Comparison of ENCODE assay signal across 24 cellular contexts in the genomic region with DNA sequence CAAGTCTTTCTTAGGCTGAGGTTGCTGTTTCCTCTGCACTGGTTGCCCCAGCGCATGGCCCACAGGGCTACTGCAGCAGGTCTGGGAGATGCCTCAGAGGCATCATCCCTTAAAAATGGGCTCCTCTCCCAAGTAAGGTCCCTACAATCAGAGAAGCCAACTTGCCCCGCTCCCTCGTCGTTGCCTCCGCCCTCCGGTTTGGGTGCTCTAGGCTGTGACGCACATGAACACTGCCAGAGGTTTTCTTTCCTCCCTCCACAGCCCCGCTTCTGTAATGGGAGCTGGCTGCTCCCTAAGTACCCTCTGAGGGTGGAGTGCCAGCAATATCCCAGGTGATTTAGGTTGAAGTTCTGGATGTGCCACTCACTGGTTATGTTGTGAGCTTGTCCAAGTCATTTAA.
"Had no signal": no experiment of that assay in that cellular context is flagged by ENCODE, and none has a peak within 500 bp of the region (broad histone marks: within the 10 kb centered on the region; RNA-seq: fewer than 3 reads in every experiment).

No MANE protein-coding gene starts in this region.

- H3K4me1 ChIP-seq: parathyroid adenoma, psoas muscle, right lobe of liver, thyroid gland had no signal

- ATAC-seq: natural killer cell; psoas muscle; stimulated activated naive B cell treated with anti-CD40 and anti-IgM and Interleukin-4, amounts not matched to agents 10 μg/mL and 1 μg/mL and 100 μg/mL, for 72 hours; stimulated activated naive CD8-positive, alpha-beta T cell treated with anti-CD3 and anti-CD28 coated beads, Interleukin-15, Interleukin-2, amounts not matched to agents 100 U/mL and 50 U/mL, for 24 hours had no signal

- H3K4me1 Mint-ChIP-seq: natural killer cell had no signal

- H3K9ac ChIP-seq: parathyroid adenoma had no signal

- H3K27me3 ChIP-seq: hepatocyte, right lobe of liver, stomach, testis, thyroid gland, transverse colon, upper lobe of left lung, vagina had no signal

- H3K9me3 ChIP-seq: left ventricle myocardium inferior, psoas muscle, right lobe of liver, stomach, testis, thyroid gland, transverse colon, upper lobe of left lung, vagina had no signal

- DNase-seq: left ventricle myocardium inferior; mesendoderm; naive B cell; natural killer cell; nucleus accumbens; psoas muscle; right lobe of liver; stimulated activated CD4-positive, alpha-beta T cell treated with anti-CD3 and anti-CD28 coated beads, Interleukin-1b, Interleukin-23, amount 100 ng/mL, for 48 hours; stimulated activated CD4-positive, alpha-beta T cell treated with anti-CD3 and anti-CD28 coated beads, Interleukin-2, amount 100 ng/mL, for 48 hours; stimulated activated CD4-positive, alpha-beta T cell treated with anti-CD3 and anti-CD28 coated beads, Interleukin-4, amount 100 ng/mL, for 4 hours; stimulated activated CD8-positive, alpha-beta memory T cell treated with anti-CD3 and anti-CD28 coated beads, Interleukin-4, amount 100 ng/mL, for 48 hours; stimulated activated naive B cell treated with anti-CD40 and anti-IgM and Interleukin-4, amounts not matched to agents 10 μg/mL and 1 μg/mL and 100 μg/mL, for 72 hours; stimulated activated naive CD8-positive, alpha-beta T cell treated with anti-CD3 and anti-CD28 coated beads, Interleukin-15, Interleukin-2, amounts not matched to agents 100 U/mL and 50 U/mL, for 24 hours; stomach; testis; thyroid gland; transverse colon had no signal

- H3K4me3 Mint-ChIP-seq: mesothelial cell of epicardium; naive B cell; natural killer cell; stimulated activated naive B cell treated with anti-CD40 and anti-IgM and Interleukin-4, amounts not matched to agents 10 μg/mL and 1 μg/mL and 100 μg/mL, for 72 hours had no signal

- H2AFZ ChIP-seq: hepatocyte, parathyroid adenoma had no signal

- H3K27ac ChIP-seq: left ventricle myocardium inferior, parathyroid adenoma, psoas muscle, right lobe of liver, stomach, testis, thyroid gland, transverse colon, upper lobe of left lung, vagina had no signal

- H3K4me3 ChIP-seq: hepatocyte, left ventricle myocardium inferior, lung, psoas muscle, right lobe of liver, smooth muscle cell, stomach, testis, thyroid gland, transverse colon, upper lobe of left lung, vagina had no signal

- H3K4me2 ChIP-seq: hepatocyte, smooth muscle cell had no signal

- H3K27ac Mint-ChIP-seq: naive B cell; natural killer cell; stimulated activated naive B cell treated with anti-CD40 and anti-IgM and Interleukin-4, amounts not matched to agents 10 μg/mL and 1 μg/mL and 100 μg/mL, for 72 hours had no signal

- H3K36me3 ChIP-seq: left ventricle myocardium inferior, right lobe of liver, stomach, thyroid gland, transverse colon, upper lobe of left lung, vagina had no signal

- H3K79me2 ChIP-seq: hepatocyte, parathyroid adenoma had no signal

- H3K9me3 Mint-ChIP-seq: naive B cell; natural killer cell; stimulated activated naive B cell treated with anti-CD40 and anti-IgM and Interleukin-4, amounts not matched to agents 10 μg/mL and 1 μg/mL and 100 μg/mL, for 72 hours had no signal
